In genomic region chr2:24403168-24403850, GRCh38 we compare ENCODE assay signal across 21 cellular contexts. TPM values are rescaled to one million over a fixed set of nuclear protein-coding genes. Genes with fewer than 3 reads are reported as not detected.
DNase-seq lines count a peak whose midpoint lies in the region; ATAC-seq and TF ChIP-seq lines count a peak whose summit lies in the region.
"Had no signal": no experiment of that assay in that cellular context is flagged by ENCODE, and none has a peak within 500 bp of the region (broad histone marks: within the 10 kb centered on the region; RNA-seq: fewer than 3 reads in every experiment).

No MANE protein-coding gene starts in this region.

- H3K4me1 Mint-ChIP-seq in stimulated activated naive CD8-positive, alpha-beta T cell treated with anti-CD3 and anti-CD28 coated beads, Interleukin-15, amount 100 ng/mL, for 72 hours = peaks cover 13% of the 10 kb centered on the region

- TF ChIP-seq CTCF in coronary artery (IDR thresholded peaks at IDR 0.05) = no peak

- H3K4me3 ChIP-seq in coronary artery = peak overlapping the region; percentile 66

- DNase-seq in stimulated activated naive CD8-positive, alpha-beta T cell treated with anti-CD3 and anti-CD28 coated beads, Interleukin-15, amount 100 ng/mL, for 72 hours = no peak
- no peak for DNase-seq in stimulated activated naive CD8-positive, alpha-beta T cell treated with anti-CD3 and anti-CD28 coated beads, Interleukin-15, Interleukin-2, amounts not matched to agents 100 U/mL and 50 U/mL, for 24 hours
- no peak for DNase-seq in coronary artery (ENCODE audit: low spot score)
- DNase-seq in mesenteric fat pad (ENCODE audit: low spot score) = peak; percentile 87
- no peak for DNase-seq in amniotic stem cell (lab: John Stamatoyannopoulos, UW)
- DNase-seq: Caco-2, DMS 273 treated with DMSO at 0.1 percent for 48 hours, DND-41, KBM-7, MM.1S, NCI-H1092, NCI-H1436, NCI-H187 treated with DMSO at 0.1 percent for 48 hours, NCI-H2107, NCI-H446 treated with DMSO at 0.1 percent for 48 hours, NCI-H526 treated with DMSO at 0.1 percent for 48 hours, OCI-M1, Right ventricle myocardium superior had no signal

- H3K9me3 Mint-ChIP-seq in stimulated activated naive CD8-positive, alpha-beta T cell treated with anti-CD3 and anti-CD28 coated beads, Interleukin-15, amount 100 ng/mL, for 72 hours = no peaks in the 10 kb centered on the region

- ATAC-seq in stimulated activated naive CD8-positive, alpha-beta T cell treated with anti-CD3 and anti-CD28 coated beads, Interleukin-15, amount 100 ng/mL, for 72 hours = peak; percentile 72
- ATAC-seq in stimulated activated naive CD8-positive, alpha-beta T cell treated with anti-CD3 and anti-CD28 coated beads, Interleukin-15, Interleukin-2, amounts not matched to agents 100 U/mL and 50 U/mL, for 24 hours = no peak
- ATAC-seq in GM19455 (IDR thresholded peaks at IDR 0.05; ENCODE audit: unreplicated experiment) (no peak), GM18867 (IDR thresholded peaks at IDR 0.05; ENCODE audit: unreplicated experiment) (no peak)

- peaks cover 9% of the 10 kb centered on the region for H3K27me3 Mint-ChIP-seq in stimulated activated naive CD8-positive, alpha-beta T cell treated with anti-CD3 and anti-CD28 coated beads, Interleukin-15, amount 100 ng/mL, for 72 hours

- no peak overlapping the region for H3K4me3 Mint-ChIP-seq in stimulated activated naive CD8-positive, alpha-beta T cell treated with anti-CD3 and anti-CD28 coated beads, Interleukin-15, amount 100 ng/mL, for 72 hours
- H3K4me3 Mint-ChIP-seq: CD4-positive, CD25-positive, alpha-beta regulatory T cell had no signal

- no peak overlapping the region for H3K27ac Mint-ChIP-seq in stimulated activated naive CD8-positive, alpha-beta T cell treated with anti-CD3 and anti-CD28 coated beads, Interleukin-15, amount 100 ng/mL, for 72 hours
- H3K27ac Mint-ChIP-seq: CD4-positive, CD25-positive, alpha-beta regulatory T cell had no signal

- H3K27ac ChIP-seq in coronary artery = no peak overlapping the region

RNA-seq across cellular contexts. Expression of gene ITSN2, which starts 43.0 kb away (rescaled TPM):
- 66.2 TPM for total RNA-seq in mesenteric fat pad
